22 cellular contexts compared by ENCODE assay signal in genomic region chr9:88628811-88629210, GRCh38.
DNase-seq lines count a peak whose midpoint lies in the region; ATAC-seq and TF ChIP-seq lines count a peak whose summit lies in the region.
"Had no signal": no experiment of that assay in that cellular context is flagged by ENCODE, and none has a peak within 500 bp of the region (broad histone marks: within the 10 kb centered on the region; RNA-seq: fewer than 3 reads in every experiment).

No MANE protein-coding gene starts in this region.

- no peak overlapping the region for H2BK5ac ChIP-seq in trophoblast cell (ENCODE audit: low read depth, low read length, poor library complexity)

- H3K27me3 ChIP-seq in MG63: no peaks in the 10 kb centered on the region
- H3K27me3 ChIP-seq in trophoblast cell (ENCODE audit: insufficient read depth, low read length): no peaks in the 10 kb centered on the region
- H3K27me3 ChIP-seq: BLaER1 had no signal

- H3K27me3 Mint-ChIP-seq in WTC11 (ENCODE audit: low read depth): no peaks in the 10 kb centered on the region; the same call in 1 of the 2 replicates
- H3K27me3 Mint-ChIP-seq: CD4-positive, CD25-positive, alpha-beta regulatory T cell had no signal

- DNase-seq in AG10803 (ENCODE audit: low read depth) (peak; percentile 67), MG63 (peak; percentile 48), fibroblast of mammary gland (ENCODE audit: low read depth) (peak; percentile 17), trophoblast cell (no peak), WTC11 (ENCODE audit: low spot score) (no peak), nucleus accumbens (lab: John Stamatoyannopoulos, UW) (no peak)
- DNase-seq: 8988T; ACHN; CD4-positive, CD25-positive, alpha-beta regulatory T cell; MV-4-11; NCI-H1105 treated with DMSO at 0.1 percent for 48 hours; NCI-H146; NCI-H1930; NCI-H2107; NCI-H446; NCI-H524 treated with DMSO at 0.1 percent for 48 hours; NCI-H774; SIG-M5; SK-N-SH had no signal

- H3K4me2 ChIP-seq in trophoblast cell (ENCODE audit: low read length): no peak overlapping the region
- H3K4me2 ChIP-seq: BLaER1, SK-N-SH had no signal

- no peak overlapping the region for H3K4me3 Mint-ChIP-seq in WTC11
- H3K4me3 Mint-ChIP-seq: CD4-positive, CD25-positive, alpha-beta regulatory T cell had no signal

- no peak overlapping the region for H2BK120ac ChIP-seq in trophoblast cell (ENCODE audit: insufficient read depth, low read length, poor library complexity)

- H3K4me1 ChIP-seq in trophoblast cell (ENCODE audit: control insufficient read depth in 1 of 2, insufficient read depth in 2 of 2, low read length in 2 of 2): no peaks in the 10 kb centered on the region
- H3K4me1 ChIP-seq: BLaER1 had no signal

- H4K12ac ChIP-seq in trophoblast cell (ENCODE audit: low read depth, low read length): no peak overlapping the region

- TF ChIP-seq CTCF in AG10803 (conservative IDR thresholded peaks at IDR 0.05; ENCODE audit: low read length) (no peak), fibroblast of mammary gland (conservative IDR thresholded peaks at IDR 0.05; ENCODE audit: control insufficient read depth, insufficient read depth, low read depth, low read length) (no peak), WTC11 (IDR thresholded peaks at IDR 0.05) (no peak)

- H4K91ac ChIP-seq in trophoblast cell (ENCODE audit: low read depth, low read length): no peak overlapping the region

- no peak overlapping the region for H3K18ac ChIP-seq in trophoblast cell (ENCODE audit: low read length)

- POLR2A ChIA-PET in WTC11 (lab: Charles Lee): no interaction called here

- peaks cover 49% of the 10 kb centered on the region for H3K9me3 Mint-ChIP-seq in WTC11

- H3K23ac ChIP-seq in trophoblast cell (ENCODE audit: low read length): no peak overlapping the region

- CTCF ChIA-PET in WTC11 (lab: Charles Lee): no interaction called here

- H2BK12ac ChIP-seq in trophoblast cell (ENCODE audit: low read length): no peak overlapping the region

- no peak overlapping the region for H2AK5ac ChIP-seq in trophoblast cell (ENCODE audit: low read length)

- H3K9me3 ChIP-seq in MG63 (peaks cover 7% of the 10 kb centered on the region), trophoblast cell (ENCODE audit: insufficient read depth, low read depth, low read length) (peaks cover 6% of the 10 kb centered on the region)
- H3K9me3 ChIP-seq: SK-N-SH had no signal

- H3K4ac ChIP-seq in trophoblast cell (ENCODE audit: low read depth, low read length): no peak overlapping the region

- no peak overlapping the region for H4K8ac ChIP-seq in trophoblast cell (ENCODE audit: low read depth, low read length)

- H3K4me3 ChIP-seq in AG10803 (ENCODE audit: low read length) (no peak overlapping the region), MG63 (no peak overlapping the region), fibroblast of mammary gland (ENCODE audit: control insufficient read depth, low read depth, low read length) (no peak overlapping the region), trophoblast cell (ENCODE audit: low read depth, low read length) (no peak overlapping the region)
- H3K4me3 ChIP-seq: BLaER1 had no signal

- ATAC-seq in WTC11 (no peak), HG02981 (IDR thresholded peaks at IDR 0.05; ENCODE audit: unreplicated experiment) (no peak)

- H3K79me1 ChIP-seq in trophoblast cell (ENCODE audit: low read length): no peaks in the 10 kb centered on the region

- no peaks in the 10 kb centered on the region for H3K79me2 ChIP-seq in trophoblast cell (ENCODE audit: control insufficient read depth, insufficient read depth, low read length, poor library complexity)

- peaks cover 13% of the 10 kb centered on the region for H3K36me3 Mint-ChIP-seq in WTC11
- H3K36me3 Mint-ChIP-seq: CD4-positive, CD25-positive, alpha-beta regulatory T cell had no signal

- peak overlapping the region; percentile 34 for H3K9ac ChIP-seq in trophoblast cell (ENCODE audit: low read length)
- H3K9ac ChIP-seq: BLaER1, SK-N-SH had no signal

- H3K36me3 ChIP-seq in MG63 (no peaks in the 10 kb centered on the region), trophoblast cell (ENCODE audit: control insufficient read depth in 1 of 2, insufficient read depth in 2 of 2, low read length in 2 of 2) (no peaks in the 10 kb centered on the region)
- H3K36me3 ChIP-seq: BLaER1 had no signal

- H3K4me1 Mint-ChIP-seq in WTC11: no peaks in the 10 kb centered on the region
- H3K4me1 Mint-ChIP-seq: CD4-positive, CD25-positive, alpha-beta regulatory T cell had no signal

- H3K14ac ChIP-seq in trophoblast cell (ENCODE audit: low read length): no peak overlapping the region

- H3K27ac ChIP-seq in trophoblast cell (ENCODE audit: low read depth, low read length): no peak overlapping the region
- H3K27ac ChIP-seq: BLaER1, HL-60 had no signal

- no peak overlapping the region for H2AFZ ChIP-seq in trophoblast cell (ENCODE audit: insufficient read depth, low read length, poor library complexity)

- no peak overlapping the region for H3K27ac Mint-ChIP-seq in WTC11
- H3K27ac Mint-ChIP-seq: CD4-positive, CD25-positive, alpha-beta regulatory T cell had no signal

TF ChIP-seq in WTC11, 78 proteins besides CTCF, POLR2A, EP300 and RAD21:
- TF ChIP-seq NR1H2 (CRISPR knock-in tag; IDR thresholded peaks at IDR 0.05) (no peak), ELF4 (CRISPR knock-in tag; IDR thresholded peaks at IDR 0.05; ENCODE audit: low read depth) (no peak), AR (CRISPR knock-in tag; IDR thresholded peaks at IDR 0.05) (no peak), JUN (CRISPR knock-in tag; IDR thresholded peaks at IDR 0.05) (no peak), ATF6 (CRISPR knock-in tag; IDR thresholded peaks at IDR 0.05) (no peak), EMX1 (CRISPR knock-in tag; IDR thresholded peaks at IDR 0.05) (no peak), ZBTB43 (CRISPR knock-in tag; IDR thresholded peaks at IDR 0.05) (no peak), SOX15 (CRISPR knock-in tag; IDR thresholded peaks at IDR 0.05) (no peak), ETV6 (CRISPR knock-in tag; IDR thresholded peaks at IDR 0.05) (no peak), ERG (CRISPR knock-in tag; IDR thresholded peaks at IDR 0.05) (no peak), GABPB1 (CRISPR knock-in tag; IDR thresholded peaks at IDR 0.05) (no peak), TP53 (CRISPR knock-in tag; IDR thresholded peaks at IDR 0.05) (no peak)
TF ChIP-seq in WTC11: peak in this region for 0.

Comparison
In these comparisons a context has a peak if more than half of its experiments do, and no peak if none do; other contexts are left out.
1. DNase-seq: peak in AG10803 (single experiment), MG63 (single experiment) and fibroblast of mammary gland (single experiment); none in trophoblast cell (0 of 2), WTC11 (single experiment) and nucleus accumbens (0 of 56).